ENCODE assay signal across 8 cellular contexts in the genomic region with DNA sequence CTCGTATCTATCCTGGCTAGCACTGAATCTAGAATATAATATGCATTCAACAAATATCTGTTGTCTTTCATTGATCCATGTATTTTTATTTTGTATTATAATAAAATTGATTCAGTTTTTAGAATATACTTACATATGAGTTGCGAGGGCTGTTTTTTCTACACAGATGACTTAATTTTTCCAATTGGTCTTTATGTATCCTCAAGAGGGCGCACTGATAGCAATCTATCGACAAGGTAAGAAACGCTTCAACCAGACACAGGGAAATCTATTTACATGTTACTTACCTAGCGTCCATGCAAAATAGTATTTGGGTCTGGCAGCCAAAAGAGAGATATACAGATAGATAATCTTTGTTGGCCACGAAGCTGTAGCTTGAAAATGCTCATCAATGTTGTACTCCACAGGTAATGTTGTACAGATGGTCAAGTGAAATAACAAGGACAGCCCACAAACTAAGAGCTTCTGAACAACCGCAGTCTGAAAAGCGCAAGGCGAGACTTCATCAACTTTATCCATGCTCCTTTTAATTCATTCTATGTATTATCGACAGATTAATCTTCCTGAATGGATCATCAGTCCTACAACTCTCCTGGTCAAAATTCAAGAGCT. TPM values are rescaled to one million over a fixed set of nuclear protein-coding genes. Genes with fewer than 3 reads are reported as not detected.
DNase-seq lines count a peak whose midpoint lies in the region; ATAC-seq, FAIRE-seq and TF ChIP-seq lines count a peak whose summit lies in the region.

No MANE protein-coding gene starts in this region.

- H3K27me3 ChIP-seq in WERI-Rb-1 (ENCODE audit: insufficient read depth, low read depth, severe bottlenecking) (no peaks in the 10 kb centered on the region), MG63 (no peaks in the 10 kb centered on the region)

- DNase-seq in NCI-H1694 (lab: John Stamatoyannopoulos, UW): peak; percentile 77
- no peak for DNase-seq in WERI-Rb-1
- peak; percentile 50 for DNase-seq in iPS-NIHi7 (ENCODE audit: extremely low spot score)
- peak; percentile 43 for DNase-seq in urothelium cell line (ENCODE audit: low spot score)
- DNase-seq in MG63: no peak

- no peak for ATAC-seq in HG03159 (IDR thresholded peaks at IDR 0.05; ENCODE audit: unreplicated experiment)

- H3K27ac ChIP-seq in WERI-Rb-1: no peak overlapping the region

- H3K36me3 ChIP-seq in WERI-Rb-1 (peaks cover 18% of the 10 kb centered on the region), MG63 (peaks cover 11% of the 10 kb centered on the region)

- FAIRE-seq in A204.1 (lab: Jason Lieb, UNC) (peak; percentile 86), urothelium cell line (lab: Jason Lieb, UNC) (no peak)

- H3K4me3 ChIP-seq in WERI-Rb-1 (ENCODE audit: low read depth, low read length) (no peak overlapping the region), MG63 (no peak overlapping the region)

- TF ChIP-seq CTCF in GM12872 (IDR thresholded peaks at IDR 0.05; ENCODE audit: insufficient read depth, low read depth, low read length): peak; percentile 52; the same call in 2 of the 3 replicates
- peak; percentile 39; the same call in 1 of the 2 replicates for TF ChIP-seq CTCF in WERI-Rb-1 (IDR thresholded peaks at IDR 0.05; ENCODE audit: low read depth, low read length)

- H3K9me3 ChIP-seq in WERI-Rb-1 (ENCODE audit: severe bottlenecking): no peaks in the 10 kb centered on the region
- no peaks in the 10 kb centered on the region for H3K9me3 ChIP-seq in MG63

RNA-seq across cellular contexts. Expression of a gene that starts 35.5 kb away (rescaled TPM):
- 12.2 and 16.9 TPM in 2 replicates for total RNA-seq in MG63 (2014; rRNA removed; shearing (Covaris generic); ENCODE audit: low replicate concordance)

Comparison
In these comparisons a context has a peak if more than half of its experiments do, and no peak if none do; other contexts are left out.
1. DNase-seq: peak in NCI-H1694 (single experiment), iPS-NIHi7 (single experiment) and urothelium cell line (single experiment); none in WERI-Rb-1 (single experiment) and MG63 (single experiment).